Comparison of ENCODE assay signal across 7 cellular contexts in the genomic region with DNA sequence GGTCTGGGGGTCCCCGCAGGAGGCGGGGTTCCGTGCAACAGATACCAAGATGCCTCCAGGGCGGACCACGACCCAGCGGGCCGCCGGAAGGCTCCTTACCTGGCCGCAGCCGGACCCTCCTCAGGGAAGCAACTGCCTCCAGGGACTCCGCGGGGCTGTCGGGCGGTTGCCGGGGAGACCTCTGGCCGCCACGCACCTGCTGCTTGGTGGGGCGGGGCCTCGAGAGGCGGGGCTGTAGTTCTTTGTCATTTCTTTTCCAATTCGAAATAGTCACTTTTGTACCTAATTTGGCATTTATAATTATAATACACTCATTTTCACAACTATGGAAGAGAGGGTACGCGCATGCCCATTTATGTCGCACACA. TPM values are rescaled to one million over a fixed set of nuclear protein-coding genes. Genes with fewer than 3 reads are reported as not detected.
DNase-seq lines count a peak whose midpoint lies in the region; ATAC-seq lines count a peak whose summit lies in the region.

No MANE protein-coding gene starts in this region.

- H3K36me3 ChIP-seq in effector memory CD4-positive, alpha-beta T cell (ENCODE audit: control insufficient read depth, insufficient read depth, low read length) = no peaks in the 10 kb centered on the region

- no peaks in the 10 kb centered on the region for H3K9me3 ChIP-seq in effector memory CD4-positive, alpha-beta T cell (ENCODE audit: control insufficient read depth, low read length)
- H3K9me3 ChIP-seq in mononuclear cell (ENCODE audit: low read depth, low read length) = no peaks in the 10 kb centered on the region

- peaks cover 14% of the 10 kb centered on the region for H3K4me1 ChIP-seq in effector memory CD4-positive, alpha-beta T cell (ENCODE audit: control insufficient read depth, insufficient read depth, low read length, poor library complexity, severe bottlenecking)
- H3K4me1 ChIP-seq in mononuclear cell (ENCODE audit: insufficient read depth, low read length) = peaks cover 39% of the 10 kb centered on the region

- H3K27ac ChIP-seq in effector memory CD4-positive, alpha-beta T cell (ENCODE audit: insufficient read depth, low read length, poor library complexity, severe bottlenecking) = peak overlapping the region; percentile 69

- H3K4me3 ChIP-seq in effector memory CD4-positive, alpha-beta T cell (ENCODE audit: insufficient read depth, low read depth, low read length, poor library complexity, severe bottlenecking) = peak overlapping the region; percentile 91
- H3K4me3 ChIP-seq in mononuclear cell (ENCODE audit: low read length) = peak overlapping the region; percentile 99

- no peaks in the 10 kb centered on the region for H3K27me3 ChIP-seq in effector memory CD4-positive, alpha-beta T cell (replicated peaks; ENCODE audit: control insufficient read depth, insufficient read depth, low read length, poor library complexity, severe bottlenecking)
- no peaks in the 10 kb centered on the region for H3K27me3 ChIP-seq in mononuclear cell (ENCODE audit: insufficient read depth, low read length)

- peak; percentile 74 for DNase-seq in NCI-H2171 (lab: John Stamatoyannopoulos, UW)
- DNase-seq in activated CD8-positive, alpha-beta memory T cell treated with anti-CD3 and anti-CD28 coated beads for 24 hours = peak; percentile 84
- peak; percentile 25 to 52 (median 32) for DNase-seq in effector memory CD4-positive, alpha-beta T cell
- DNase-seq in stimulated activated CD8-positive, alpha-beta memory T cell treated with anti-CD3 and anti-CD28 coated beads, Interleukin-4, amount 100 ng/mL, for 48 hours = peak; percentile 76

- ATAC-seq in GM18861 (IDR thresholded peaks at IDR 0.05; ENCODE audit: unreplicated experiment) (peak; percentile 30), HG02943 (IDR thresholded peaks at IDR 0.05; ENCODE audit: low read depth, unreplicated experiment) (peak; percentile 32)

RNA-seq across cellular contexts. Expression of a gene that starts 0.6 kb away (rescaled TPM):
- 8.8 TPM for total RNA-seq in mononuclear cell

RNA-seq across cellular contexts. Expression of a gene that starts 0.7 kb away (rescaled TPM):
- 9.3 TPM for total RNA-seq in mononuclear cell

Comparison
In these comparisons a context has a peak if more than half of its experiments do, and no peak if none do; other contexts are left out.
1. Peak in every context shown above with its lines: DNase-seq, ATAC-seq, H3K4me3 ChIP-seq and H3K27ac ChIP-seq.
2. DNase-seq: peak in every context shown above with its lines; median percentile 84 in activated CD8-positive, alpha-beta memory T cell treated with anti-CD3 and anti-CD28 coated beads for 24 hours; 76 in stimulated activated CD8-positive, alpha-beta memory T cell treated with anti-CD3 and anti-CD28 coated beads, Interleukin-4, amount 100 ng/mL, for 48 hours; 74 in NCI-H2171; 32 in effector memory CD4-positive, alpha-beta T cell.